In genomic region chr9:99954108-99954507, GRCh38 we compare ENCODE assay signal across 18 cellular contexts.
"Had no signal": no experiment of that assay in that cellular context is flagged by ENCODE, and none has a peak within 500 bp of the region (broad histone marks: within the 10 kb centered on the region; RNA-seq: fewer than 3 reads in every experiment).

No MANE protein-coding gene starts in this region.

- H3K27me3 Mint-ChIP-seq: activated naive CD8-positive, alpha-beta T cell had no signal

- H3K27me3 ChIP-seq: body of pancreas had no signal

- H3K4me3 Mint-ChIP-seq: activated naive CD8-positive, alpha-beta T cell; neural crest cell had no signal

- ATAC-seq: body of pancreas, esophagus mucosa, right cardiac atrium had no signal

- DNase-seq: activated CD4-positive, alpha-beta T cell treated with anti-CD3 and anti-CD28 coated beads, Interleukin-2, amount 50 U/mL, for 48 hours; activated effector memory CD4-positive, alpha-beta T cell treated with Interleukin-2 at 50 U/mL for 16 hours; activated T-cell treated with anti-CD3 and anti-CD28 coated beads, Interleukin-2, amount 50 U/mL, for 1 hour; amniotic stem cell; body of pancreas; caudate nucleus; midbrain; right cardiac atrium; stimulated activated CD4-positive, alpha-beta T cell treated with anti-CD3 and anti-CD28 coated beads, Interleukin-15, amount 100 ng/mL, for 24 hours; stimulated activated CD4-positive, alpha-beta T cell treated with anti-CD3 and anti-CD28 coated beads, Interleukin-4, amount 100 ng/mL, for 1 hour; stimulated activated naive CD4-positive, alpha-beta T cell treated with Interleukin-2 at 50 U/mL for 16 hours had no signal

- H3K4me1 Mint-ChIP-seq: neural crest cell had no signal

- H3K9me3 ChIP-seq: body of pancreas, prostate gland had no signal

- H3K4me3 ChIP-seq: body of pancreas, coronary artery, lung, prostate gland, skin epidermis had no signal

- H3K27ac ChIP-seq: body of pancreas, coronary artery, prostate gland, skin epidermis had no signal

- H3K9me3 Mint-ChIP-seq: neural crest cell had no signal

- H3K36me3 ChIP-seq: prostate gland had no signal

- H3K4me1 ChIP-seq: body of pancreas, prostate gland had no signal

- H3K27ac Mint-ChIP-seq: activated naive CD8-positive, alpha-beta T cell had no signal
